15 cellular contexts compared by ENCODE assay signal in the genomic region with DNA sequence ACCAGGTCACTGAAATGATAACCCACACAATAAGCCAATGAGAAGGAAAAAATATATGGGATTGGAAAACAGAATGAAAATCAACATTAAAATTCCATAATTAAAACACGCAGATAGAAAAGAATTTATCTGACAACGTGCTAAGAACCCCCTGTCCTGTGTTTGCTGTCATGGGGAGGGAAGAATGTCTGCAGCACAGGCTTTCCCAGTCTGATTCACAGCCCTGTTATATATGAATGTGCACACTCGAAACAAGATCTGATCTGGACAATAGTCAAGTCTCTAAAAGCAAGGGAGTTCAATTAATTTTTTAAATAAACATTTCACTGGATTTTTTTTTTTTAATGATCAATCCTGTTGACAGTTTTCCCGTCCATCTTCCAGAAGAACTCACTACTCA.
DNase-seq lines count a peak whose midpoint lies in the region; ATAC-seq and TF ChIP-seq lines count a peak whose summit lies in the region.
"Had no signal": no experiment of that assay in that cellular context is flagged by ENCODE, and none has a peak within 500 bp of the region (broad histone marks: within the 10 kb centered on the region; RNA-seq: fewer than 3 reads in every experiment).

No MANE protein-coding gene starts in this region.

- TF ChIP-seq CTCF in heart left ventricle (IDR thresholded peaks at IDR 0.05): no peak

- 48 to 56% (median 52%) methylated on average over 4 of the region's 4 CpGs for WGBS in heart left ventricle, 4 donors

- ATAC-seq in SK-N-SH treated with all-trans-retinoic acid at 6 μM for 48 hours (peak; percentile 78), GM18909 (IDR thresholded peaks at IDR 0.05; ENCODE audit: poor library complexity, unreplicated experiment) (no peak), HG02798 (IDR thresholded peaks at IDR 0.05; ENCODE audit: poor library complexity, unreplicated experiment) (no peak), heart left ventricle (no peak)

- H3K36me3 ChIP-seq in endocrine pancreas (ENCODE audit: control insufficient read depth, insufficient read depth, low read length): no peaks in the 10 kb centered on the region
- no peaks in the 10 kb centered on the region for H3K36me3 ChIP-seq in heart left ventricle
- H3K36me3 ChIP-seq: breast epithelium had no signal

- H3K4me1 Mint-ChIP-seq in immature natural killer cell: peaks cover 24 to 26% of the 10 kb centered on the region in 2 donors

- H3K36me3 Mint-ChIP-seq in immature natural killer cell: peaks cover 3% of the 10 kb centered on the region in 3 donors

- peaks cover 0 to 2% (median 1%) of the 10 kb centered on the region in 3 donors for H3K27me3 Mint-ChIP-seq in immature natural killer cell (ENCODE audit: low read depth in 3 of 3)

- intact Hi-C loops in heart left ventricle (cut with DNase I): loop anchor here in 1 of 10 donors (5.0 kb wide), 1 partner anchor 35 kb away; no protein-coding TSS in a partner anchor

- H3K27me3 ChIP-seq in endocrine pancreas (ENCODE audit: control insufficient read depth, insufficient read depth, low read length): no peaks in the 10 kb centered on the region
- no peaks in the 10 kb centered on the region for H3K27me3 ChIP-seq in heart left ventricle
- H3K27me3 ChIP-seq: breast epithelium had no signal

- no peak overlapping the region for H3K4me3 Mint-ChIP-seq in immature natural killer cell

- DNase-seq in AG20443 (ENCODE audit: low spot score) (peak; percentile 50), pons (ENCODE audit: low spot score) (peak; percentile 14), heart left ventricle (no peak), immature natural killer cell (no peak)
- DNase-seq: activated effector memory CD4-positive, alpha-beta T cell treated with anti-CD3 and anti-CD28 coated beads, Interleukin-2, amount 50 U/mL, for 16 hours; Karpas-422; NCI-H1417 treated with DMSO at 0.1 percent for 48 hours; NCI-H446 treated with DMSO at 0.1 percent for 48 hours; stimulated activated CD4-positive, alpha-beta T cell treated with anti-CD3 and anti-CD28 coated beads, Interleukin-2, amount 100 ng/mL, for 24 hours; stimulated activated CD8-positive, alpha-beta memory T cell treated with anti-CD3 and anti-CD28 coated beads, Interleukin-4, amount 100 ng/mL, for 48 hours had no signal

- H3K27ac ChIP-seq in heart left ventricle: peak overlapping the region in 6 of 12 donors; percentile 44 to 68 (median 54)

- H3K4me3 ChIP-seq in endocrine pancreas (ENCODE audit: control insufficient read depth, insufficient read depth, low read length) (peak overlapping the region; percentile 61), heart left ventricle (no peak overlapping the region)

- peak overlapping the region in 1 of 6 donors; percentile 67 for H3K27ac Mint-ChIP-seq in immature natural killer cell

- no peaks in the 10 kb centered on the region for H3K9me3 Mint-ChIP-seq in immature natural killer cell

- no peak overlapping the region for H3K9ac ChIP-seq in endocrine pancreas (ENCODE audit: control insufficient read depth, insufficient read depth, low read length)

- no peak for TF ChIP-seq POLR2A in heart left ventricle (IDR thresholded peaks at IDR 0.05)

- no peaks in the 10 kb centered on the region for H3K9me3 ChIP-seq in endocrine pancreas (ENCODE audit: control insufficient read depth, low read length)
- H3K9me3 ChIP-seq in heart left ventricle: no peaks in the 10 kb centered on the region
- H3K9me3 ChIP-seq: breast epithelium had no signal

- H3K4me1 ChIP-seq in endocrine pancreas (ENCODE audit: control insufficient read depth, insufficient read depth, low read length): peaks cover 11% of the 10 kb centered on the region
- peaks cover 0 to 54% (median 36%) of the 10 kb centered on the region in 12 donors for H3K4me1 ChIP-seq in heart left ventricle
- H3K4me1 ChIP-seq: breast epithelium had no signal

TF ChIP-seq in SK-N-SH treated with all-trans-retinoic acid at 6 μM for 48 hours, 23 proteins besides CTCF, POLR2A, EP300 and RAD21:
- TF ChIP-seq CSDC2 (CRISPR knock-in tag; IDR thresholded peaks at IDR 0.05) (no peak), ISL1 (CRISPR knock-in tag; IDR thresholded peaks at IDR 0.05) (peak; percentile 93), TCF4 (CRISPR knock-in tag; IDR thresholded peaks at IDR 0.05; ENCODE audit: borderline replicate concordance) (peak; percentile 31; the same call in 1 of the 2 replicates)
- TF ChIP-seq, protein P1, sequence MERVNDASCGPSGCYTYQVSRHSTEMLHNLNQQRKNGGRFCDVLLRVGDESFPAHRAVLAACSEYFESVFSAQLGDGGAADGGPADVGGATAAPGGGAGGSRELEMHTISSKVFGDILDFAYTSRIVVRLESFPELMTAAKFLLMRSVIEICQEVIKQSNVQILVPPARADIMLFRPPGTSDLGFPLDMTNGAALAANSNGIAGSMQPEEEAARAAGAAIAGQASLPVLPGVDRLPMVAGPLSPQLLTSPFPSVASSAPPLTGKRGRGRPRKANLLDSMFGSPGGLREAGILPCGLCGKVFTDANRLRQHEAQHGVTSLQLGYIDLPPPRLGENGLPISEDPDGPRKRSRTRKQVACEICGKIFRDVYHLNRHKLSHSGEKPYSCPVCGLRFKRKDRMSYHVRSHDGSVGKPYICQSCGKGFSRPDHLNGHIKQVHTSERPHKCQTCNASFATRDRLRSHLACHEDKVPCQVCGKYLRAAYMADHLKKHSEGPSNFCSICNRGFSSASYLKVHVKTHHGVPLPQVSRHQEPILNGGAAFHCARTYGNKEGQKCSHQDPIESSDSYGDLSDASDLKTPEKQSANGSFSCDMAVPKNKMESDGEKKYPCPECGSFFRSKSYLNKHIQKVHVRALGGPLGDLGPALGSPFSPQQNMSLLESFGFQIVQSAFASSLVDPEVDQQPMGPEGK (CRISPR knock-in tag; IDR thresholded peaks at IDR 0.05; ENCODE audit: borderline replicate concordance): peak; percentile 79; the same call in 1 of the 2 replicates

Comparison
In these comparisons a context has a peak if more than half of its experiments do, and no peak if none do; other contexts are left out.
1. DNase-seq: peak in AG20443 (single experiment) and pons (single experiment); none in heart left ventricle (0 of 5) and immature natural killer cell (0 of 3).